In the genomic region with DNA sequence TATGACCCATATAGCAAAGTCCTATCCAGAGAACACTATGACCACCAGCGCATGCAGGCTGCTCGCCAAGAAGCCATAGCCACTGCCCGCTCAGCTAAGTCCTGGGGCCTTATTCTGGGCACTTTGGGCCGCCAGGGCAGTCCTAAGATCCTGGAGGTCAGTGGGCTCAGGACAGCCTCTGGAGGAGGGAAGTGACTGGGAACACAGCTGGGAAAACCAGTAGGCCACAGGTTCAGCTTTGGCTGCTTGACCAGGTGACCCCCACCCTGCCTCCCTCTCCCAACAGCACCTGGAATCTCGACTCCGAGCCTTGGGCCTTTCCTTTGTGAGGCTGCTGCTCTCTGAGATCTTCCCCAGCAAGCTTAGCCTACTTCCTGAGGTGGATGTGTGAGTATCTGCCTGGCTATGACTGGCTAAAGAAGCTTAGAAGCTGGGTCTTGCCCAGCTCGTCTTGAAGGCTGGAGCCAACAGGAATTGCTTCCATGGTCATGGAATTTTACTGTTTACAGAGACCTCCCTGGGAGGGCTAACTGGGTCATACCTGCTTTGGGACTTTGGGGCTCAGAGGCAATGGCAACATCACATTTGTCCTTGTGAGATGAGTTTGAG, we compare ENCODE assay signal across 1 cellular context.
TF ChIP-seq lines count a peak whose summit lies in the region.

No MANE protein-coding gene starts in this region.

TF ChIP-seq in SK-N-SH, 30 proteins besides CTCF, POLR2A, EP300 and RAD21:
- no peak for TF ChIP-seq SMC3 (IDR thresholded peaks at IDR 0.05; ENCODE audit: low read depth, low read length)
- no peak for TF ChIP-seq ELF1 (IDR thresholded peaks at IDR 0.05)
- no peak for TF ChIP-seq YY1 (IDR thresholded peaks at IDR 0.05; ENCODE audit: low read depth)
- TF ChIP-seq, protein P1, sequence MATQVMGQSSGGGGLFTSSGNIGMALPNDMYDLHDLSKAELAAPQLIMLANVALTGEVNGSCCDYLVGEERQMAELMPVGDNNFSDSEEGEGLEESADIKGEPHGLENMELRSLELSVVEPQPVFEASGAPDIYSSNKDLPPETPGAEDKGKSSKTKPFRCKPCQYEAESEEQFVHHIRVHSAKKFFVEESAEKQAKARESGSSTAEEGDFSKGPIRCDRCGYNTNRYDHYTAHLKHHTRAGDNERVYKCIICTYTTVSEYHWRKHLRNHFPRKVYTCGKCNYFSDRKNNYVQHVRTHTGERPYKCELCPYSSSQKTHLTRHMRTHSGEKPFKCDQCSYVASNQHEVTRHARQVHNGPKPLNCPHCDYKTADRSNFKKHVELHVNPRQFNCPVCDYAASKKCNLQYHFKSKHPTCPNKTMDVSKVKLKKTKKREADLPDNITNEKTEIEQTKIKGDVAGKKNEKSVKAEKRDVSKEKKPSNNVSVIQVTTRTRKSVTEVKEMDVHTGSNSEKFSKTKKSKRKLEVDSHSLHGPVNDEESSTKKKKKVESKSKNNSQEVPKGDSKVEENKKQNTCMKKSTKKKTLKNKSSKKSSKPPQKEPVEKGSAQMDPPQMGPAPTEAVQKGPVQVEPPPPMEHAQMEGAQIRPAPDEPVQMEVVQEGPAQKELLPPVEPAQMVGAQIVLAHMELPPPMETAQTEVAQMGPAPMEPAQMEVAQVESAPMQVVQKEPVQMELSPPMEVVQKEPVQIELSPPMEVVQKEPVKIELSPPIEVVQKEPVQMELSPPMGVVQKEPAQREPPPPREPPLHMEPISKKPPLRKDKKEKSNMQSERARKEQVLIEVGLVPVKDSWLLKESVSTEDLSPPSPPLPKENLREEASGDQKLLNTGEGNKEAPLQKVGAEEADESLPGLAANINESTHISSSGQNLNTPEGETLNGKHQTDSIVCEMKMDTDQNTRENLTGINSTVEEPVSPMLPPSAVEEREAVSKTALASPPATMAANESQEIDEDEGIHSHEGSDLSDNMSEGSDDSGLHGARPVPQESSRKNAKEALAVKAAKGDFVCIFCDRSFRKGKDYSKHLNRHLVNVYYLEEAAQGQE (IDR thresholded peaks at IDR 0.05; ENCODE audit: low read depth, low read length): no peak
- TF ChIP-seq SIN3A (IDR thresholded peaks at IDR 0.05; ENCODE audit: borderline replicate concordance, low read depth, low read length): no peak
- no peak for TF ChIP-seq TCF12 (IDR thresholded peaks at IDR 0.05)
- TF ChIP-seq, protein P2, sequence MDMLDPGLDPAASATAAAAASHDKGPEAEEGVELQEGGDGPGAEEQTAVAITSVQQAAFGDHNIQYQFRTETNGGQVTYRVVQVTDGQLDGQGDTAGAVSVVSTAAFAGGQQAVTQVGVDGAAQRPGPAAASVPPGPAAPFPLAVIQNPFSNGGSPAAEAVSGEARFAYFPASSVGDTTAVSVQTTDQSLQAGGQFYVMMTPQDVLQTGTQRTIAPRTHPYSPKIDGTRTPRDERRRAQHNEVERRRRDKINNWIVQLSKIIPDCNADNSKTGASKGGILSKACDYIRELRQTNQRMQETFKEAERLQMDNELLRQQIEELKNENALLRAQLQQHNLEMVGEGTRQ (IDR thresholded peaks at IDR 0.05; ENCODE audit: borderline replicate concordance, low read depth, low read length): no peak
- TF ChIP-seq JUND (IDR thresholded peaks at IDR 0.05): no peak
